1 cellular context compared by ENCODE assay signal in genomic region chr17:82200743-82201497, GRCh38.
TF ChIP-seq lines count a peak whose summit lies in the region.

No MANE protein-coding gene starts in this region.

TF ChIP-seq in SK-N-SH treated with all-trans-retinoic acid at 6 μM for 48 hours, 23 proteins besides CTCF, POLR2A, EP300 and RAD21 (continued from another document):
- TF ChIP-seq, protein P1, sequence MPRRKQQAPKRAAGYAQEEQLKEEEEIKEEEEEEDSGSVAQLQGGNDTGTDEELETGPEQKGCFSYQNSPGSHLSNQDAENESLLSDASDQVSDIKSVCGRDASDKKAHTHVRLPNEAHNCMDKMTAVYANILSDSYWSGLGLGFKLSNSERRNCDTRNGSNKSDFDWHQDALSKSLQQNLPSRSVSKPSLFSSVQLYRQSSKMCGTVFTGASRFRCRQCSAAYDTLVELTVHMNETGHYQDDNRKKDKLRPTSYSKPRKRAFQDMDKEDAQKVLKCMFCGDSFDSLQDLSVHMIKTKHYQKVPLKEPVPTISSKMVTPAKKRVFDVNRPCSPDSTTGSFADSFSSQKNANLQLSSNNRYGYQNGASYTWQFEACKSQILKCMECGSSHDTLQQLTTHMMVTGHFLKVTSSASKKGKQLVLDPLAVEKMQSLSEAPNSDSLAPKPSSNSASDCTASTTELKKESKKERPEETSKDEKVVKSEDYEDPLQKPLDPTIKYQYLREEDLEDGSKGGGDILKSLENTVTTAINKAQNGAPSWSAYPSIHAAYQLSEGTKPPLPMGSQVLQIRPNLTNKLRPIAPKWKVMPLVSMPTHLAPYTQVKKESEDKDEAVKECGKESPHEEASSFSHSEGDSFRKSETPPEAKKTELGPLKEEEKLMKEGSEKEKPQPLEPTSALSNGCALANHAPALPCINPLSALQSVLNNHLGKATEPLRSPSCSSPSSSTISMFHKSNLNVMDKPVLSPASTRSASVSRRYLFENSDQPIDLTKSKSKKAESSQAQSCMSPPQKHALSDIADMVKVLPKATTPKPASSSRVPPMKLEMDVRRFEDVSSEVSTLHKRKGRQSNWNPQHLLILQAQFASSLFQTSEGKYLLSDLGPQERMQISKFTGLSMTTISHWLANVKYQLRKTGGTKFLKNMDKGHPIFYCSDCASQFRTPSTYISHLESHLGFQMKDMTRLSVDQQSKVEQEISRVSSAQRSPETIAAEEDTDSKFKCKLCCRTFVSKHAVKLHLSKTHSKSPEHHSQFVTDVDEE (CRISPR knock-in tag; IDR thresholded peaks at IDR 0.05) = no peak
- TF ChIP-seq TCF4 (CRISPR knock-in tag; IDR thresholded peaks at IDR 0.05; ENCODE audit: borderline replicate concordance) (no peak), RARB (CRISPR knock-in tag; IDR thresholded peaks at IDR 0.05) (no peak), SNAI2 (CRISPR knock-in tag; IDR thresholded peaks at IDR 0.05) (no peak), ZNF8 (CRISPR knock-in tag; IDR thresholded peaks at IDR 0.05) (no peak), BACH2 (CRISPR knock-in tag; IDR thresholded peaks at IDR 0.05; ENCODE audit: borderline replicate concordance) (no peak), CSDC2 (CRISPR knock-in tag; IDR thresholded peaks at IDR 0.05) (no peak), PPARA (CRISPR knock-in tag; IDR thresholded peaks at IDR 0.05; ENCODE audit: borderline replicate concordance) (no peak), TOX (CRISPR knock-in tag; IDR thresholded peaks at IDR 0.05; ENCODE audit: borderline replicate concordance) (no peak)
